In genomic region chr4:159256037-159256436, GRCh38 we compare ENCODE assay signal across 20 cellular contexts.
DNase-seq lines count a peak whose midpoint lies in the region; ATAC-seq and TF ChIP-seq lines count a peak whose summit lies in the region.
"Had no signal": no experiment of that assay in that cellular context is flagged by ENCODE, and none has a peak within 500 bp of the region (broad histone marks: within the 10 kb centered on the region; RNA-seq: fewer than 3 reads in every experiment).

No MANE protein-coding gene starts in this region.

- H3K27me3 Mint-ChIP-seq in HFFc6 (ENCODE audit: insufficient read depth) = no peaks in the 10 kb centered on the region
- H3K27me3 Mint-ChIP-seq in activated T-cell treated with anti-CD3 and anti-CD28 coated beads, Interleukin-2, amount 50 U/mL, for 4 hours (ENCODE audit: low read depth) = no peaks in the 10 kb centered on the region
- H3K27me3 Mint-ChIP-seq: B cell; CD8-positive, alpha-beta memory T cell had no signal

- H3K36me3 ChIP-seq in cardiac muscle cell = no peaks in the 10 kb centered on the region

- peaks cover 7% of the 10 kb centered on the region for H3K4me1 Mint-ChIP-seq in HFFc6 (ENCODE audit: low read depth)
- H3K4me1 Mint-ChIP-seq in activated T-cell treated with anti-CD3 and anti-CD28 coated beads, Interleukin-2, amount 50 U/mL, for 4 hours (ENCODE audit: low read depth) = no peaks in the 10 kb centered on the region
- H3K4me1 Mint-ChIP-seq: B cell had no signal

- DNase-seq in cardiac muscle cell (ENCODE audit: low read depth in 1 of 2, low spot score in 1 of 2) (no peak), Right ventricle myocardium superior (no peak), HFFc6 (no peak), cardiac fibroblast (ENCODE audit: low read depth in 2 of 2) (no peak), fibroblast of villous mesenchyme (ENCODE audit: low read depth) (no peak), left colon (no peak)
- no peak for DNase-seq in stimulated activated CD4-positive, alpha-beta T cell treated with anti-CD3 and anti-CD28 coated beads, Interleukin-2, amount 100 ng/mL, for 48 hours
- DNase-seq in activated T-cell treated with anti-CD3 and anti-CD28 coated beads, Interleukin-2, amount 50 U/mL, for 4 hours = no peak
- DNase-seq: 8988T; CD8-positive, alpha-beta memory T cell; DMS79; NCI-H1105 treated with DMSO at 0.1 percent for 48 hours; NCI-H1694; NCI-H2081 treated with DMSO at 0.1 percent for 48 hours; NCI-H446 treated with DMSO at 0.1 percent for 48 hours; NCI-H69; SHP77 had no signal

- no peak overlapping the region for H3K4me3 Mint-ChIP-seq in HFFc6
- H3K4me3 Mint-ChIP-seq in activated T-cell treated with anti-CD3 and anti-CD28 coated beads, Interleukin-2, amount 50 U/mL, for 4 hours = no peak overlapping the region
- H3K4me3 Mint-ChIP-seq: B cell; CD8-positive, alpha-beta memory T cell had no signal

- peak; percentile 4 for TF ChIP-seq CTCF in cardiac muscle cell (IDR thresholded peaks at IDR 0.05; ENCODE audit: low read depth, low read length)
- peak; percentile 35 for TF ChIP-seq CTCF in HFFc6 (IDR thresholded peaks at IDR 0.05)
- peak; percentile 14 for TF ChIP-seq CTCF in cardiac fibroblast (IDR thresholded peaks at IDR 0.05; ENCODE audit: low read depth, low read length)
- TF ChIP-seq CTCF in fibroblast of villous mesenchyme (IDR thresholded peaks at IDR 0.05; ENCODE audit: insufficient read depth, low read depth, low read length) = peak; percentile 19

- peaks cover 23% of the 10 kb centered on the region for H3K36me3 Mint-ChIP-seq in HFFc6 (ENCODE audit: low read depth)
- peaks cover 27% of the 10 kb centered on the region for H3K36me3 Mint-ChIP-seq in activated T-cell treated with anti-CD3 and anti-CD28 coated beads, Interleukin-2, amount 50 U/mL, for 4 hours (ENCODE audit: insufficient read depth)

- H3K27ac Mint-ChIP-seq in HFFc6 = no peak overlapping the region
- H3K27ac Mint-ChIP-seq: B cell had no signal

- no peak for ATAC-seq in Right ventricle myocardium superior (ENCODE audit: poor library complexity)
- ATAC-seq in left colon = no peak
- no peak for ATAC-seq in activated T-cell treated with anti-CD3 and anti-CD28 coated beads, Interleukin-2, amount 50 U/mL, for 4 hours
- ATAC-seq: K562 had no signal

- H3K9me3 ChIP-seq in cardiac muscle cell (ENCODE audit: low read depth) = no peaks in the 10 kb centered on the region

- intact Hi-C loops in Right ventricle myocardium superior (cut with DNase I) = no loop called here
- intact Hi-C loops in left colon (cut with DNase I, micrococcal nuclease) = no loop called here

- H3K4me1 ChIP-seq in cardiac muscle cell (ENCODE audit: low read depth) = peaks cover 11% of the 10 kb centered on the region

- no peaks in the 10 kb centered on the region for H3K27me3 ChIP-seq in cardiac muscle cell

- peaks cover 8% of the 10 kb centered on the region for H3K9me3 Mint-ChIP-seq in HFFc6
- peaks cover 3% of the 10 kb centered on the region for H3K9me3 Mint-ChIP-seq in activated T-cell treated with anti-CD3 and anti-CD28 coated beads, Interleukin-2, amount 50 U/mL, for 4 hours
- H3K9me3 Mint-ChIP-seq: CD8-positive, alpha-beta memory T cell had no signal

- no peak overlapping the region for H3K27ac ChIP-seq in cardiac muscle cell
- H3K27ac ChIP-seq: SK-N-MC had no signal

- H3K4me3 ChIP-seq in cardiac muscle cell = no peak overlapping the region
- no peak overlapping the region for H3K4me3 ChIP-seq in cardiac fibroblast (replicated peaks in 1 of 2; ENCODE audit: low read depth in 2 of 2, low read length in 2 of 2)
- H3K4me3 ChIP-seq in fibroblast of villous mesenchyme (ENCODE audit: low read depth, low read length) = no peak overlapping the region
- H3K4me3 ChIP-seq: K562, SK-N-MC had no signal
